Comparison of ENCODE assay signal across 34 cellular contexts in genomic region chr15:87976552-87976951, GRCh38.
"Had no signal": no experiment of that assay in that cellular context is flagged by ENCODE, and none has a peak within 500 bp of the region (broad histone marks: within the 10 kb centered on the region; RNA-seq: fewer than 3 reads in every experiment).

No MANE protein-coding gene starts in this region.

- H3K36me3 ChIP-seq: adrenal gland, ascending aorta, brain microvascular endothelial cell, breast epithelium, cardiac muscle cell had no signal

- H3K4me3 ChIP-seq: adrenal gland, ascending aorta, body of pancreas, breast epithelium, cardiac muscle cell had no signal

- H3K27ac ChIP-seq: adrenal gland, ascending aorta, body of pancreas, brain microvascular endothelial cell, breast epithelium, cardiac muscle cell had no signal

- FAIRE-seq: astrocyte had no signal

- DNase-seq: activated effector memory CD4-positive, alpha-beta T cell treated with anti-CD3 and anti-CD28 coated beads, Interleukin-2, amount 50 U/mL, for 16 hours; activated effector memory CD4-positive, alpha-beta T cell treated with Interleukin-2 at 50 U/mL for 16 hours; activated gamma-delta T cell; activated gamma-delta T cell treated with Interleukin-2 at 50 U/mL for 16 hours; activated naive CD4-positive, alpha-beta T cell; activated naive CD4-positive, alpha-beta T cell treated with anti-CD3 and anti-CD28 coated beads for 36 hours; activated naive CD4-positive, alpha-beta T cell treated with anti-CD3 and anti-CD28 coated beads, Interleukin-2, amount 10 ng/mL, durations not matched to agents 7 days and 5 days; activated naive CD4-positive, alpha-beta T cell treated with anti-CD3 and anti-CD28 coated beads, Interleukin-2, amount 50 U/mL, for 16 hours; activated naive CD4-positive, alpha-beta T cell treated with Interleukin-2 at 50 U/mL for 16 hours; activated naive CD8-positive, alpha-beta T cell treated with anti-CD3 and anti-CD28 coated beads for 36 hours; activated naive CD8-positive, alpha-beta T cell treated with anti-CD3 and anti-CD28 coated beads, Interleukin-2, amount 10 ng/mL, durations not matched to agents 7 days and 5 days; activated naive CD8-positive, alpha-beta T cell treated with anti-CD3 and anti-CD28 coated beads, Interleukin-2, amount 50 U/mL, for 24 hours; activated T-cell treated with anti-CD3 and anti-CD28 coated beads for 4 hours; activated T-cell treated with anti-CD3 and anti-CD28 coated beads, Interleukin-2, amount 50 U/mL, for 1 hour; activated T-cell treated with anti-CD3 and anti-CD28 coated beads, Interleukin-2, amount 50 U/mL, for 24 hours; activated T-cell treated with anti-CD3 and anti-CD28 coated beads, Interleukin-2, amount 50 U/mL, for 4 hours; activated T-cell treated with anti-CD3 and anti-CD28 coated beads, Interleukin-2, amount 50 U/mL, for 48 hours; activated T-cell treated with anti-CD3 and anti-CD28 coated beads, Interleukin-2, amount 50 U/mL, for 72 hours; adrenal gland; amniotic stem cell; amygdala; anterior cingulate cortex; aorta; body of pancreas; brain microvascular endothelial cell; caudate nucleus; central memory CD4-positive, alpha-beta T cell; cerebellar nuclear complex had no signal

- H3K27me3 ChIP-seq: adrenal gland, ascending aorta, body of pancreas, brain microvascular endothelial cell, breast epithelium, cardiac muscle cell had no signal

- ATAC-seq: activated naive CD4-positive, alpha-beta T cell treated with anti-CD3 and anti-CD28 coated beads, Interleukin-2, amount 50 U/mL, for 72 hours; activated naive CD8-positive, alpha-beta T cell treated with anti-CD3 and anti-CD28 coated beads, Interleukin-2, amount 50 U/mL, for 24 hours; activated T-cell treated with anti-CD3 and anti-CD28 coated beads, Interleukin-2, amount 50 U/mL, for 4 hours; activated T-cell treated with anti-CD3 and anti-CD28 coated beads, Interleukin-2, amount 50 U/mL, for 72 hours; activated T-helper 17 cell treated with anti-CD3 and anti-CD28 coated beads, Interleukin-2, amount 50 U/mL, for 72 hours; body of pancreas had no signal
